In the genomic region with DNA sequence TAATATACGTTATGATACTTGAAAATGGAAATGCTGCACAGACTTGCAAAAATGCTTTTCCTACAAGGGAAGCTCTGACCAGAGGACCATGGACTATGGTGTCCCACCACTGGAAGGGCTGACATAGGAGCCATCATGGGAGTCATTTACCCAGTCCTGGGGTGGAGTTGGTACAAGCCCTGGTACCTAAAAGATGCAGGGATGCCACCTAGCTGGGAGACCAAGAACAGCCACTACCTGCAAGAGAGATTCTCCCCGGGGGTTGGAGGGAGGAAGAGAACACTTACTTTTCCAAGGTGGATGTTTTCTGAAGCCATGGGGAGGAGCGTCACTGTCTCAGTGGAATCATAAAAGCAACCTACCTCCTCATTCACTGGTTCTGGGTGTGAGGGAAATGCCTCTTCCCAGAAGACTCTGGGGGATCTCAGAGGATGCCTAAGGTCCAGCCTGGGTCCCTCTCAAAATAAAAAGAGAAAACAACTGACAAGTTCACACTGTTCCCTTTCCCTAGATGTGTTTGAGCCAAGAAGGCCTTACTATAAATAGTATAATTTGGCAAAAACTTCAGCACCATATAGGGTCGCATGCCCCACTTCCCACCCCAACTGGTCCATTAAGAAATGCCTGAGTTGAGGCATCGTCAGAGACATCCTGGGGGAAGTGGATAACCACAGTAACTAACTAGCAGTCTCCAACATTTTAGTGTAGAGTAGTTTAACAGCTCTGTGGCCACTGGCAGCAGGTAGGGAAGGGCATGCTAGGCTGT, we compare ENCODE assay signal across 1 cellular context.
TF ChIP-seq lines count a peak whose summit lies in the region.

No MANE protein-coding gene starts in this region.

TF ChIP-seq in K562, 482 proteins besides CTCF, POLR2A, EP300 and RAD21 (continued from another document):
- TF ChIP-seq, protein P1, sequence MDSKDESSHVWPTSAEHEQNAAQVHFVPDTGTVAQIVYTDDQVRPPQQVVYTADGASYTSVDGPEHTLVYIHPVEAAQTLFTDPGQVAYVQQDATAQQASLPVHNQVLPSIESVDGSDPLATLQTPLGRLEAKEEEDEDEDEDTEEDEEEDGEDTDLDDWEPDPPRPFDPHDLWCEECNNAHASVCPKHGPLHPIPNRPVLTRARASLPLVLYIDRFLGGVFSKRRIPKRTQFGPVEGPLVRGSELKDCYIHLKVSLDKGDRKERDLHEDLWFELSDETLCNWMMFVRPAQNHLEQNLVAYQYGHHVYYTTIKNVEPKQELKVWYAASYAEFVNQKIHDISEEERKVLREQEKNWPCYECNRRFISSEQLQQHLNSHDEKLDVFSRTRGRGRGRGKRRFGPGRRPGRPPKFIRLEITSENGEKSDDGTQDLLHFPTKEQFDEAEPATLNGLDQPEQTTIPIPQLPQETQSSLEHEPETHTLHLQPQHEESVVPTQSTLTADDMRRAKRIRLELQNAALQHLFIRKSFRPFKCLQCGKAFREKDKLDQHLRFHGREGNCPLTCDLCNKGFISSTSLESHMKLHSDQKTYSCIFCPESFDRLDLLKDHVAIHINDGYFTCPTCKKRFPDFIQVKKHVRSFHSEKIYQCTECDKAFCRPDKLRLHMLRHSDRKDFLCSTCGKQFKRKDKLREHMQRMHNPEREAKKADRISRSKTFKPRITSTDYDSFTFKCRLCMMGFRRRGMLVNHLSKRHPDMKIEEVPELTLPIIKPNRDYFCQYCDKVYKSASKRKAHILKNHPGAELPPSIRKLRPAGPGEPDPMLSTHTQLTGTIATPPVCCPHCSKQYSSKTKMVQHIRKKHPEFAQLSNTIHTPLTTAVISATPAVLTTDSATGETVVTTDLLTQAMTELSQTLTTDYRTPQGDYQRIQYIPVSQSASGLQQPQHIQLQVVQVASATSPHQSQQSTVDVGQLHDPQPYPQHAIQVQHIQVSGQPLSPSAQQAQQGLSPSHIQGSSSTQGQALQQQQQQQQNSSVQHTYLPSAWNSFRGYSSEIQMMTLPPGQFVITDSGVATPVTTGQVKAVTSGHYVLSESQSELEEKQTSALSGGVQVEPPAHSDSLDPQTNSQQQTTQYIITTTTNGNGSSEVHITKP (IDR thresholded peaks at IDR 0.05; ENCODE audit: partially characterized antibody) = peak; percentile 31
- no peak for TF ChIP-seq RFX7 (CRISPR knock-in tag; IDR thresholded peaks at IDR 0.05)
